30 cellular contexts compared by ENCODE assay signal in the genomic region with DNA sequence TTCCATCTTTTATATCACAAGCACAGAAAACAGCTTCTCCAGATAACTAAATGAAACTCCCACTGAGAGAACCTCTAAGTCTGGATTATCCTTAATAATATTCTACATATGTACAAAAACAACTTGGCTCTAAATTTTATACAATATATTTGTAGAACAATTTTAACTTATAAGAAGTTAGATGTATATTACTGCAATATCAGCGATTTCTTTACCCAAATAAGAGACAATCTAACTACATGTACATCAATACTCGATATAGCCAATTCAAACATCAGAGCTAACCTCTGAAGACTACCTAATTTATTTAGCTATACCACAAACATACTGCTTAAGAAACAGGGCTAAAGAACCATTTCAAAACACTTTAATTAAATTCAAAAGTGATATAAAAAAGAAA.
"Had no signal": no experiment of that assay in that cellular context is flagged by ENCODE, and none has a peak within 500 bp of the region (broad histone marks: within the 10 kb centered on the region; RNA-seq: fewer than 3 reads in every experiment).

No MANE protein-coding gene starts in this region.

- H3K9ac ChIP-seq: neural progenitor cell, parathyroid adenoma had no signal

- H3K9me3 Mint-ChIP-seq: natural killer cell; nephron; neural progenitor cell; stimulated activated memory B cell treated with anti-CD40 and anti-IgM and Interleukin-4, amounts not matched to agents 10 μg/mL and 1 μg/mL and 100 μg/mL, for 72 hours had no signal

- FAIRE-seq: urothelium cell line had no signal

- H3K4me1 ChIP-seq: neural progenitor cell, parathyroid adenoma, psoas muscle, spleen, stomach, tibial nerve, upper lobe of left lung, vagina had no signal

- H3K27me3 ChIP-seq: neural progenitor cell, ovary, spleen, stomach, thyroid gland, tibial nerve, upper lobe of left lung, vagina had no signal

- H3K27ac ChIP-seq: neural progenitor cell, ovary, parathyroid adenoma, psoas muscle, skin epidermis, spleen, stomach, thoracic aorta, thyroid gland, tibial nerve, upper lobe of left lung, vagina had no signal

- H2AFZ ChIP-seq: neural progenitor cell, parathyroid adenoma had no signal

- H3K27me3 Mint-ChIP-seq: progenitor cell of endocrine pancreas; stimulated activated memory B cell treated with anti-CD40 and anti-IgM and Interleukin-4, amounts not matched to agents 10 μg/mL and 1 μg/mL and 100 μg/mL, for 72 hours; stimulated activated naive CD8-positive, alpha-beta T cell treated with anti-CD3 and anti-CD28 coated beads, Interleukin-15, Interleukin-2, amounts not matched to agents 100 ng/mL and 50 ng/mL, for 24 hours had no signal

- H3K4me2 ChIP-seq: neural progenitor cell, smooth muscle cell had no signal

- H3K36me3 ChIP-seq: ovary had no signal

- H3K27ac Mint-ChIP-seq: nephron; neural progenitor cell; progenitor cell of endocrine pancreas; stimulated activated memory B cell treated with anti-CD40 and anti-IgM and Interleukin-4, amounts not matched to agents 10 μg/mL and 1 μg/mL and 100 μg/mL, for 72 hours; stimulated activated naive CD8-positive, alpha-beta T cell treated with anti-CD3 and anti-CD28 coated beads, Interleukin-15, Interleukin-2, amounts not matched to agents 100 ng/mL and 50 ng/mL, for 24 hours had no signal

- H3K79me2 ChIP-seq: parathyroid adenoma had no signal

- ATAC-seq: natural killer cell; psoas muscle; right cardiac atrium; sciatic nerve; stimulated activated memory B cell treated with anti-CD40 and anti-IgM and Interleukin-4, amounts not matched to agents 10 μg/mL and 1 μg/mL and 100 μg/mL, for 72 hours had no signal

- H3K4me3 ChIP-seq: neural progenitor cell, ovary, psoas muscle, skin epidermis, smooth muscle cell, spleen, stomach, thoracic aorta, thyroid gland, tibial nerve, upper lobe of left lung, vagina had no signal

- DNase-seq: natural killer cell; occipital lobe; ovary; posterior cingulate gyrus; psoas muscle; right cardiac atrium; spleen; stimulated activated CD4-positive, alpha-beta T cell treated with anti-CD3 and anti-CD28 coated beads, Interleukin-12 subunit alpha, Interleukin-12 subunit beta, amount 100 ng/mL, for 4 hours; stimulated activated CD4-positive, alpha-beta T cell treated with anti-CD3 and anti-CD28 coated beads, Interleukin-1b, Interleukin-23, amount 100 ng/mL, for 48 hours; stimulated activated CD4-positive, alpha-beta T cell treated with anti-CD3 and anti-CD28 coated beads, Interleukin-4, amount 100 ng/mL, for 1 hour; stimulated activated CD4-positive, alpha-beta T cell treated with anti-CD3 and anti-CD28 coated beads, Interleukin-4, amount 100 ng/mL, for 4 hours; stimulated activated CD8-positive, alpha-beta memory T cell treated with anti-CD3 and anti-CD28 coated beads, Interleukin-4, amount 100 ng/mL, for 48 hours; stimulated activated naive CD4-positive, alpha-beta T cell treated with Interleukin-2 at 50 U/mL for 16 hours; stomach; thyroid gland; trophoblast cell; upper lobe of left lung had no signal

- H3K4me3 Mint-ChIP-seq: natural killer cell; nephron; neural progenitor cell; stimulated activated memory B cell treated with anti-CD40 and anti-IgM and Interleukin-4, amounts not matched to agents 10 μg/mL and 1 μg/mL and 100 μg/mL, for 72 hours; stimulated activated naive CD8-positive, alpha-beta T cell treated with anti-CD3 and anti-CD28 coated beads, Interleukin-15, Interleukin-2, amounts not matched to agents 100 ng/mL and 50 ng/mL, for 24 hours had no signal

- H3K9me3 ChIP-seq: ovary, psoas muscle, stomach, thoracic aorta, thyroid gland, tibial nerve, upper lobe of left lung, vagina had no signal

- H3K4me1 Mint-ChIP-seq: natural killer cell; nephron; neural progenitor cell; stimulated activated memory B cell treated with anti-CD40 and anti-IgM and Interleukin-4, amounts not matched to agents 10 μg/mL and 1 μg/mL and 100 μg/mL, for 72 hours had no signal
